ENCODE assay signal across 18 cellular contexts in genomic region chr5:133806847-133807246, GRCh38.
"Had no signal": no experiment of that assay in that cellular context is flagged by ENCODE, and none has a peak within 500 bp of the region (broad histone marks: within the 10 kb centered on the region; RNA-seq: fewer than 3 reads in every experiment).

No MANE protein-coding gene starts in this region.

- H3K36me3 ChIP-seq: sigmoid colon, transverse colon, uterus had no signal

- H3K27me3 ChIP-seq: sigmoid colon, uterus had no signal

- H3K4me1 ChIP-seq: sigmoid colon, transverse colon, uterus had no signal

- H3K9me3 ChIP-seq: sigmoid colon, transverse colon, uterus had no signal

- H3K4me3 ChIP-seq: sigmoid colon, smooth muscle cell, transverse colon, uterus had no signal

- H3K27ac ChIP-seq: sigmoid colon, transverse colon, uterus had no signal

- DNase-seq: activated CD4-positive, alpha-beta T cell treated with anti-CD3 and anti-CD28 coated beads for 1 hour; activated CD4-positive, alpha-beta T cell treated with anti-CD3 and anti-CD28 coated beads, Interleukin-2, amount 50 U/mL, for 1 hour; activated CD8-positive, alpha-beta T cell treated with anti-CD3 and anti-CD28 coated beads, Interleukin-2, amount 10 ng/mL, durations not matched to agents 7 days and 5 days; activated gamma-delta T cell treated with Interleukin-2 at 50 U/mL for 16 hours; aorta; effector memory CD4-positive, alpha-beta T cell; foreskin melanocyte; left ventricle myocardium superior; mammary epithelial cell; naive thymus-derived CD8-positive, alpha-beta T cell; retina; sigmoid colon; stimulated activated CD4-positive, alpha-beta T cell treated with anti-CD3 and anti-CD28 coated beads, Interleukin-2, amount 100 ng/mL, for 48 hours; stimulated activated CD8-positive, alpha-beta memory T cell treated with anti-CD3 and anti-CD28 coated beads, Interleukin-4, amount 100 ng/mL, for 48 hours; stimulated activated naive B cell treated with anti-CD40 and anti-IgM and Interleukin-4, amounts not matched to agents 10 μg/mL and 1 μg/mL and 100 μg/mL, for 72 hours; transverse colon; uterus had no signal
